33 cellular contexts compared by ENCODE assay signal in the genomic region with DNA sequence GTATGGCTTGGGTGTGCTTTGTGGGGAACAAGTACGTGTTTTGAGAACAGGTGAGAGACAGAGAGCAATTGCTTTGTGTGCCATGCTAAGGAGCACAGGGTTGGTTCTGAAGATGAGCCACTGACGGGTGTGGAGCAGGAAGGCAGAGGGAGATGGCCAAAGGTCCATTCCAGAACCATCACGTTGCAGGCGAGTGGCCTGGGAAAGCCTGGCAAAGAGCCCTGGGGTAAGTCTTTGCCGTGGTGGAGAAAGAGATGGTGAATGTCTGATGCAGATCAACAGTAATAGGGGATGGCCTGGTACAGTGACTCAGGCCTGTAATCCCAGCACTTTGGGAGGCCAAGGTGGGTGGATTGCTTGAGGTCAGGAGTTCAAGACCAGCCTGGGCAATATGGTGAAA.
"Had no signal": no experiment of that assay in that cellular context is flagged by ENCODE, and none has a peak within 500 bp of the region (broad histone marks: within the 10 kb centered on the region; RNA-seq: fewer than 3 reads in every experiment).

No MANE protein-coding gene starts in this region.

- DNase-seq: Karpas-422, Kasumi-1, MM.1S, MV-4-11, NCI-H1048, NCI-H1092, NCI-H1092 treated with DMSO at 0.1 percent for 48 hours, NCI-H1105, NCI-H1105 treated with DMSO at 0.1 percent for 48 hours, NCI-H1417 treated with DMSO at 0.1 percent for 48 hours, NCI-H1436, NCI-H1436 treated with DMSO at 0.1 percent for 48 hours, NCI-H146, NCI-H1694, NCI-H1694 treated with DMSO at 0.1 percent for 48 hours, NCI-H187, NCI-H187 treated with DMSO at 0.1 percent for 48 hours, NCI-H1930, NCI-H2029, NCI-H2029 treated with DMSO at 0.1 percent for 48 hours, NCI-H2081, NCI-H2081 treated with DMSO at 0.1 percent for 48 hours, NCI-H2107, NCI-H2171, NCI-H2171 treated with DMSO at 0.1 percent for 48 hours, NCI-H2227 treated with DMSO at 0.1 percent for 48 hours, NCI-H226, NCI-H345, NCI-H446, NCI-H446 treated with DMSO at 0.1 percent for 48 hours, NCI-H510A, NCI-H510A treated with DMSO at 0.1 percent for 48 hours, NCI-H524 had no signal
